8 cellular contexts compared by ENCODE assay signal in genomic region chr1:160342953-160343869, GRCh38. TPM values are rescaled to one million over a fixed set of nuclear protein-coding genes. Genes with fewer than 3 reads are reported as not detected.
DNase-seq lines count a peak whose midpoint lies in the region; ATAC-seq and TF ChIP-seq lines count a peak whose summit lies in the region.

Gene COPA (minus strand): TSS chr1:160343250. CDS start chr1:160343170, 80 bp downstream.
Gene NCSTN (plus strand): TSS chr1:160343383. CDS start chr1:160343397, 14 bp downstream.

- WGBS in prostate gland: under 1% methylated on average over 58 of the region's 58 CpGs
- WGBS in urinary bladder: under 1% methylated on average over 58 of the region's 58 CpGs

- peak within 1 kb of the TSS; percentile 100 for H3K4me3 Mint-ChIP-seq in T-helper 17 cell

- TF ChIP-seq CTCF in GM13976 (IDR thresholded peaks at IDR 0.05; ENCODE audit: borderline replicate concordance, control extremely low read depth, extremely low read depth, insufficient read depth, missing control alignments) (no peak), left ventricle myocardium inferior (IDR thresholded peaks at IDR 0.05; ENCODE audit: borderline replicate concordance) (peak; percentile 12), prostate gland (IDR thresholded peaks at IDR 0.05) (peak in 1 of 4 experiments; percentile 5)

- H3K27me3 Mint-ChIP-seq in T-helper 17 cell: no peaks in the 10 kb centered on the region

- DNase-seq in GM13976 (ENCODE audit: low spot score): peak; percentile 90
- peak; percentile 100 for DNase-seq in NCI-H1694 treated with DMSO at 0.1 percent for 48 hours (lab: John Stamatoyannopoulos, UW)
- peak; percentile 76 to 81 (median 76) for DNase-seq in T-helper 17 cell
- DNase-seq in amygdala (lab: John Stamatoyannopoulos, UW): peak; percentile 28 to 93 (median 84)
- peak; percentile 91 for DNase-seq in left ventricle myocardium inferior
- DNase-seq in prostate gland (ENCODE audit: low spot score): peak; percentile 88

- peaks cover 17% of the 10 kb centered on the region for H3K36me3 Mint-ChIP-seq in T-helper 17 cell (ENCODE audit: low read depth)

- intact Hi-C loops in left ventricle myocardium inferior (cut with micrococcal nuclease): no loop called here
- intact Hi-C loops in prostate gland (cut with DNase I): no loop called here

- peak; percentile 85 for ATAC-seq in HG02884 (IDR thresholded peaks at IDR 0.05; ENCODE audit: unreplicated experiment)
- ATAC-seq in T-helper 17 cell: peak; percentile 98

- H3K27ac Mint-ChIP-seq in T-helper 17 cell: peak within 1 kb of the TSS; percentile 100

- H3K4me1 Mint-ChIP-seq in T-helper 17 cell: peaks cover 41% of the 10 kb centered on the region

- H3K27ac ChIP-seq in left ventricle myocardium inferior (replicated peaks): peak within 1 kb of the TSS; percentile 91
- H3K27ac ChIP-seq in prostate gland: peak within 1 kb of the TSS; percentile 89 to 90
- peak within 1 kb of the TSS; percentile 82 for H3K27ac ChIP-seq in urinary bladder (ENCODE audit: low read depth)

- in situ Hi-C loops in GM13976 (cut with MboI; ENCODE audit: low sequenced_read_pairs, unreplicated experiment): no loop called here

- H3K4me3 ChIP-seq in left ventricle myocardium inferior (peak within 1 kb of the TSS; percentile 96), prostate gland (peak within 1 kb of the TSS; percentile 88 to 90), urinary bladder (ENCODE audit: low read depth, low read length) (peak within 1 kb of the TSS; percentile 73)

- no peaks in the 10 kb centered on the region for H3K27me3 ChIP-seq in left ventricle myocardium inferior (ENCODE audit: low read depth)
- H3K27me3 ChIP-seq in prostate gland (replicated peaks; ENCODE audit: insufficient read depth): no peaks in the 10 kb centered on the region

- TF ChIP-seq POLR2A in prostate gland (IDR thresholded peaks at IDR 0.05): peak; percentile 82

- no peaks in the 10 kb centered on the region for H3K9me3 ChIP-seq in T-helper 17 cell (ENCODE audit: control insufficient read depth, low read length, poor library complexity, severe bottlenecking)
- no peaks in the 10 kb centered on the region for H3K9me3 ChIP-seq in left ventricle myocardium inferior (replicated peaks)
- H3K9me3 ChIP-seq in prostate gland: no peaks in the 10 kb centered on the region

- H3K36me3 ChIP-seq in left ventricle myocardium inferior: peaks cover 46% of the 10 kb centered on the region
- peaks cover 0 to 4% of the 10 kb centered on the region in 2 donors for H3K36me3 ChIP-seq in prostate gland
- H3K36me3 ChIP-seq in urinary bladder (ENCODE audit: insufficient read depth): peaks cover 7% of the 10 kb centered on the region

- peaks cover 71% of the 10 kb centered on the region for H3K4me1 ChIP-seq in left ventricle myocardium inferior
- H3K4me1 ChIP-seq in prostate gland (replicated peaks): peaks cover 4% of the 10 kb centered on the region
- H3K4me1 ChIP-seq in urinary bladder (ENCODE audit: insufficient read depth): no peaks in the 10 kb centered on the region

RNA-seq across cellular contexts. Expression of gene COPA, which starts in this region (rescaled TPM):
- 100 to 1,000 TPM; 122 to 143 TPM for total RNA-seq in T-helper 17 cell
- total RNA-seq in left ventricle myocardium inferior: 90.4 TPM
- total RNA-seq in prostate gland: 100 to 1,000 TPM; 123 to 129 TPM
- 209 TPM for total RNA-seq in urinary bladder
- polyA plus RNA-seq in urinary bladder: 69.5 TPM

RNA-seq across cellular contexts. Expression of gene NCSTN, which starts in this region (rescaled TPM):
- 10 to 100 TPM; 63.3 to 65.6 TPM for total RNA-seq in T-helper 17 cell
- total RNA-seq in left ventricle myocardium inferior: 53.6 TPM
- total RNA-seq in prostate gland: 100 to 1,000 TPM in 1 of 2 donors, 10 to 100 TPM in 1; 81.2 to 117 TPM
- total RNA-seq in urinary bladder: 45.4 TPM
- 57.5 TPM for polyA plus RNA-seq in urinary bladder

Comparison
In these comparisons a context has a peak if more than half of its experiments do, and no peak if none do; other contexts are left out.
1. Peak in every context shown above with its lines: DNase-seq, ATAC-seq, H3K4me3 ChIP-seq and H3K27ac ChIP-seq.